8 cellular contexts compared by ENCODE assay signal in genomic region chr2:178195390-178196166, GRCh38. TPM values are rescaled to one million over a fixed set of nuclear protein-coding genes. Genes with fewer than 3 reads are reported as not detected.
DNase-seq lines count a peak whose midpoint lies in the region; ATAC-seq and TF ChIP-seq lines count a peak whose summit lies in the region.

No MANE protein-coding gene starts in this region.

- no peak overlapping the region for H3K27ac ChIP-seq in CD4-positive, alpha-beta T cell (ENCODE audit: low read depth, low read length)
- H3K27ac ChIP-seq in coronary artery, result peak overlapping the region in 1 of 2 donors; percentile 87

- peak overlapping the region; percentile 83 for H3K4me3 Mint-ChIP-seq in CD4-positive, alpha-beta T cell
- peak overlapping the region; percentile 68 for H3K4me3 Mint-ChIP-seq in natural killer cell treated with Interleukin-12 subunit alpha and Interleukin-12 subunit beta and Interleukin-15 and Interleukin-18, amount 100 ng/mL, for 72 hours

- H3K4me3 ChIP-seq in LNCaP clone FGC (ENCODE audit: low read depth, low read length) (peak overlapping the region; percentile 64), coronary artery (peak overlapping the region; percentile 92)

- peaks cover 59% of the 10 kb centered on the region for H3K27me3 ChIP-seq in CD4-positive, alpha-beta T cell (ENCODE audit: control insufficient read depth, insufficient read depth, low read length)

- no peaks in the 10 kb centered on the region for H3K9me3 Mint-ChIP-seq in CD4-positive, alpha-beta T cell
- H3K9me3 Mint-ChIP-seq in natural killer cell treated with Interleukin-12 subunit alpha and Interleukin-12 subunit beta and Interleukin-15 and Interleukin-18, amount 100 ng/mL, for 72 hours, result no peaks in the 10 kb centered on the region

- POLR2A ChIA-PET in CD4-positive, alpha-beta T cell (lab: Charles Lee), result no interaction called here

- ATAC-seq in CD4-positive, alpha-beta T cell (ENCODE audit: poor library complexity), result no peak
- no peak for ATAC-seq in natural killer cell treated with Interleukin-12 subunit alpha and Interleukin-12 subunit beta and Interleukin-15 and Interleukin-18, amount 100 ng/mL, for 72 hours
- ATAC-seq in HG02970 (IDR thresholded peaks at IDR 0.05; ENCODE audit: low FRiP score, unreplicated experiment), result no peak
- ATAC-seq in HG02840 (IDR thresholded peaks at IDR 0.05; ENCODE audit: low FRiP score, unreplicated experiment), result no peak
- ATAC-seq in HG03095 (IDR thresholded peaks at IDR 0.05; ENCODE audit: unreplicated experiment), result no peak

- no peak for DNase-seq in CD4-positive, alpha-beta T cell
- no peak for DNase-seq in LNCaP clone FGC (ENCODE audit: low read depth)
- DNase-seq in coronary artery (ENCODE audit: low spot score), result no peak
- DNase-seq in natural killer cell treated with Interleukin-12 subunit alpha and Interleukin-12 subunit beta and Interleukin-15 and Interleukin-18, amount 100 ng/mL, for 72 hours (ENCODE audit: low spot score), result no peak
- no peak for DNase-seq in COLO668 (lab: John Stamatoyannopoulos, UW; ENCODE audit: unreplicated experiment)

- H3K36me3 Mint-ChIP-seq in CD4-positive, alpha-beta T cell (ENCODE audit: low read depth), result no peaks in the 10 kb centered on the region
- no peaks in the 10 kb centered on the region for H3K36me3 Mint-ChIP-seq in natural killer cell treated with Interleukin-12 subunit alpha and Interleukin-12 subunit beta and Interleukin-15 and Interleukin-18, amount 100 ng/mL, for 72 hours

- no peak overlapping the region for H3K27ac Mint-ChIP-seq in CD4-positive, alpha-beta T cell
- H3K27ac Mint-ChIP-seq in natural killer cell treated with Interleukin-12 subunit alpha and Interleukin-12 subunit beta and Interleukin-15 and Interleukin-18, amount 100 ng/mL, for 72 hours, result no peak overlapping the region

- CTCF ChIA-PET in CD4-positive, alpha-beta T cell (lab: Charles Lee), result no interaction called here

- no peaks in the 10 kb centered on the region for H3K9me3 ChIP-seq in CD4-positive, alpha-beta T cell (ENCODE audit: control insufficient read depth, low read length)

- H3K4me1 Mint-ChIP-seq in CD4-positive, alpha-beta T cell (ENCODE audit: low read depth), result peaks cover 15% of the 10 kb centered on the region
- peaks cover 3 to 4% of the 10 kb centered on the region in 2 donors for H3K4me1 Mint-ChIP-seq in natural killer cell treated with Interleukin-12 subunit alpha and Interleukin-12 subunit beta and Interleukin-15 and Interleukin-18, amount 100 ng/mL, for 72 hours (ENCODE audit: low read depth in 2 of 2)

- intact Hi-C loops in CD4-positive, alpha-beta T cell (cut with DNase I, micrococcal nuclease), result no loop called here

- no peak for TF ChIP-seq CTCF in CD4-positive, alpha-beta T cell (IDR thresholded peaks at IDR 0.05)
- TF ChIP-seq CTCF in LNCaP clone FGC (IDR thresholded peaks at IDR 0.05; ENCODE audit: control insufficient read depth, extremely low read depth, insufficient read depth) (no peak), coronary artery (IDR thresholded peaks at IDR 0.05) (no peak)

- H3K27me3 Mint-ChIP-seq in CD4-positive, alpha-beta T cell, result peaks cover 65% of the 10 kb centered on the region
- peaks cover 42 to 65% of the 10 kb centered on the region in 2 donors for H3K27me3 Mint-ChIP-seq in natural killer cell treated with Interleukin-12 subunit alpha and Interleukin-12 subunit beta and Interleukin-15 and Interleukin-18, amount 100 ng/mL, for 72 hours

RNA-seq across cellular contexts. Expression of gene OSBPL6, which starts 1.3 kb away (rescaled TPM):
- under 1 TPM; 0.08 to 0.11 TPM for total RNA-seq in CD4-positive, alpha-beta T cell
- under 1 TPM; 0.33 to 0.42 TPM for total RNA-seq in natural killer cell treated with Interleukin-12 subunit alpha and Interleukin-12 subunit beta and Interleukin-15 and Interleukin-18, amount 100 ng/mL, for 72 hours
